ENCODE assay signal across 13 cellular contexts in genomic region chr17:29158096-29158495, GRCh38. TPM values are rescaled to one million over a fixed set of nuclear protein-coding genes. Genes with fewer than 3 reads are reported as not detected.
DNase-seq lines count a peak whose midpoint lies in the region; ATAC-seq, FAIRE-seq and TF ChIP-seq lines count a peak whose summit lies in the region.
"Had no signal": no experiment of that assay in that cellular context is flagged by ENCODE, and none has a peak within 500 bp of the region (broad histone marks: within the 10 kb centered on the region; RNA-seq: fewer than 3 reads in every experiment).

No MANE protein-coding gene starts in this region.

- no peak overlapping the region for H2BK120ac ChIP-seq in neuronal stem cell (ENCODE audit: low read depth, low read length)

- no peak for TF ChIP-seq CTCF in A549 (IDR thresholded peaks at IDR 0.05)
- no peak for TF ChIP-seq CTCF in dorsolateral prefrontal cortex (IDR thresholded peaks at IDR 0.05 in 54 of 56, conservative IDR thresholded peaks at IDR 0.05 in 2 of 56; ENCODE audit: low read depth in 1 of 56, partially characterized antibody in 56 of 56)
- no peak for TF ChIP-seq CTCF in adrenal gland (IDR thresholded peaks at IDR 0.05)

- DNase-seq in A549 (ENCODE audit: low read depth in 1 of 2, low spot score in 1 of 2) (no peak), NCI-H82 treated with DMSO at 0.1 percent for 48 hours (lab: John Stamatoyannopoulos, UW; ENCODE audit: unreplicated experiment) (peak; percentile 20), dorsolateral prefrontal cortex (peak in 1 of 10 donors; percentile 78), neuronal stem cell (ENCODE audit: low spot score) (no peak), middle frontal gyrus (ENCODE audit: extremely low spot score, low spot score) (no peak), adrenal gland (no peak)
- DNase-seq: activated CD4-positive, CD25-positive, alpha-beta regulatory T cell; GOT3; NCI-H1417 treated with DMSO at 0.1 percent for 48 hours; NCI-H748 treated with DMSO at 0.1 percent for 48 hours had no signal

- H3K9ac ChIP-seq in neuronal stem cell (ENCODE audit: low read depth, low read length, poor library complexity): no peak overlapping the region

- H3K9me3 ChIP-seq in A549: no peaks in the 10 kb centered on the region
- H3K9me3 ChIP-seq in neuronal stem cell (replicated peaks in 1 of 2; ENCODE audit: control insufficient read depth in 2 of 2, insufficient read depth in 1 of 2, low read depth in 1 of 2, low read length in 2 of 2): no peaks in the 10 kb centered on the region
- H3K9me3 ChIP-seq in adrenal gland (replicated peaks in 1 of 3): no peaks in the 10 kb centered on the region

- TF ChIP-seq RAD21 in A549 (conservative IDR thresholded peaks at IDR 0.05 in 1 of 2, IDR thresholded peaks at IDR 0.05 in 1 of 2): no peak

- no peak for FAIRE-seq in A549 (lab: Jason Lieb, UNC)

- H2AK5ac ChIP-seq in neuronal stem cell (ENCODE audit: low read depth, low read length): no peak overlapping the region

- H4K8ac ChIP-seq in neuronal stem cell (ENCODE audit: low read depth, low read length): no peak overlapping the region

- no peak overlapping the region for H2BK5ac ChIP-seq in neuronal stem cell (ENCODE audit: low read length)

- peak overlapping the region; percentile 53 to 94; a peak in 5 of 6 replicates for H3K27ac ChIP-seq in A549
- peak overlapping the region in 56 of 59 donors; percentile 58 to 97 (median 93) for H3K27ac ChIP-seq in dorsolateral prefrontal cortex
- H3K27ac ChIP-seq in neuronal stem cell (replicated peaks; ENCODE audit: low read length): no peak overlapping the region
- H3K27ac ChIP-seq in adrenal gland: peak overlapping the region in 1 of 5 donors; percentile 77

- H3K4me1 ChIP-seq in A549: peaks cover 81% of the 10 kb centered on the region
- H3K4me1 ChIP-seq in neuronal stem cell (ENCODE audit: control insufficient read depth in 2 of 2, insufficient read depth in 1 of 2, low read depth in 1 of 2, low read length in 2 of 2): peaks cover 18 to 26% of the 10 kb centered on the region in 2 donors
- peaks cover 18 to 69% of the 10 kb centered on the region in 2 donors for H3K4me1 ChIP-seq in adrenal gland (replicated peaks in 1 of 2)

- no peak overlapping the region for H2BK15ac ChIP-seq in neuronal stem cell (ENCODE audit: low read length)

- H3K4me2 ChIP-seq in A549 (peak overlapping the region; percentile 69), neuronal stem cell (ENCODE audit: insufficient read depth, low read length, poor library complexity, severe bottlenecking) (no peak overlapping the region)

- peak overlapping the region; percentile 17 for H3K23ac ChIP-seq in neuronal stem cell (ENCODE audit: low read depth, low read length, poor library complexity)

- intact Hi-C loops in dorsolateral prefrontal cortex (cut with DNase I): no loop called here
- intact Hi-C loops in adrenal gland (cut with DNase I): no loop called here

- H3K4ac ChIP-seq in neuronal stem cell (ENCODE audit: low read length): no peak overlapping the region

- no peak overlapping the region for H4K91ac ChIP-seq in neuronal stem cell (ENCODE audit: low read depth, low read length, poor library complexity)

- CTCF ChIA-PET in A549 (lab: Yijun Ruan, JAX): interaction anchor here (7.0 to 21.3 kb wide), 2 partner anchors 19 to 60 kb away, joined by 65 to 263 read pairs; partner anchors contain the start of gene MYO18A

- WGBS in A549 (ENCODE audit: missing lambda C conversion rate): 93% methylated on average over 10 of the region's 11 CpGs
- no CpG with 5 or more reads among the region's 11 CpGs for WGBS in neuronal stem cell (ENCODE audit: extremely low coverage in 2 of 2, insufficient read length in 2 of 2, insufficient replicate concordance in 1 of 2), 2 donors
- 79 to 95% (median 83%) methylated on average over 4 to 11 of the region's 11 CpGs for WGBS in adrenal gland, 4 donors

- ATAC-seq in A549 (no peak), GM18511 (IDR thresholded peaks at IDR 0.05; ENCODE audit: unreplicated experiment) (no peak), GM18861 (IDR thresholded peaks at IDR 0.05; ENCODE audit: unreplicated experiment) (no peak)

- TF ChIP-seq EP300 in A549 (IDR thresholded peaks at IDR 0.05): no peak

- H3K36me3 ChIP-seq in neuronal stem cell (replicated peaks in 1 of 2; ENCODE audit: control insufficient read depth in 2 of 2, insufficient read depth in 2 of 2, low read length in 2 of 2) (peaks cover 2 to 8% of the 10 kb centered on the region in 2 donors), adrenal gland (replicated peaks in 1 of 2) (no peaks in the 10 kb centered on the region)

- peaks cover 2% of the 10 kb centered on the region for H3K79me1 ChIP-seq in neuronal stem cell (ENCODE audit: low read depth, low read length)

- no peak overlapping the region for H3K18ac ChIP-seq in neuronal stem cell (ENCODE audit: low read length)

- TF ChIP-seq POLR2A in A549 (IDR thresholded peaks at IDR 0.05; ENCODE audit: low read length) (no peak), adrenal gland (IDR thresholded peaks at IDR 0.05) (no peak)

- H3K27me3 ChIP-seq in dorsolateral prefrontal cortex: no peaks in the 10 kb centered on the region
- H3K27me3 ChIP-seq in neuronal stem cell (ENCODE audit: control insufficient read depth in 3 of 3, insufficient read depth in 3 of 3, low read depth in 1 of 3, low read length in 3 of 3): no peaks in the 10 kb centered on the region
- no peaks in the 10 kb centered on the region for H3K27me3 ChIP-seq in adrenal gland

- no peak overlapping the region for H2AFZ ChIP-seq in neuronal stem cell (ENCODE audit: low read length)

- no peak overlapping the region for H2BK12ac ChIP-seq in neuronal stem cell (ENCODE audit: low read length)

- H3K14ac ChIP-seq in neuronal stem cell (ENCODE audit: low read length): no peak overlapping the region

- POLR2A ChIA-PET in A549 (lab: Yijun Ruan, JAX): no interaction called here

- H3K4me3 ChIP-seq in A549 (no peak overlapping the region), dorsolateral prefrontal cortex (peak overlapping the region in 17 of 59 donors; percentile 10 to 38 (median 22)), neuronal stem cell (ENCODE audit: low read length in 2 of 2) (no peak overlapping the region), adrenal gland (no peak overlapping the region)
- H3K4me3 ChIP-seq: skin epidermis had no signal

TF ChIP-seq in A549, 52 proteins besides CTCF, POLR2A, EP300 and RAD21 (continues in another document):
- no peak for TF ChIP-seq SMC3 (IDR thresholded peaks at IDR 0.05)
- no peak for TF ChIP-seq PHF8 (IDR thresholded peaks at IDR 0.05; ENCODE audit: borderline replicate concordance, low read depth)
- no peak for TF ChIP-seq FOXS1 (CRISPR knock-in tag; IDR thresholded peaks at IDR 0.05)
- no peak for TF ChIP-seq CBX2 (IDR thresholded peaks at IDR 0.05; ENCODE audit: borderline replicate concordance, low read depth)
- no peak for TF ChIP-seq BCL3 (IDR thresholded peaks at IDR 0.05)
- TF ChIP-seq HMGXB4 (CRISPR knock-in tag; IDR thresholded peaks at IDR 0.05; ENCODE audit: borderline replicate concordance): no peak
- TF ChIP-seq ZC3H11A (IDR thresholded peaks at IDR 0.05): no peak
- no peak for TF ChIP-seq EHMT2 (IDR thresholded peaks at IDR 0.05; ENCODE audit: low read depth)
- no peak for TF ChIP-seq MYC (IDR thresholded peaks at IDR 0.05; ENCODE audit: borderline replicate concordance, low read length)
- TF ChIP-seq ZFP36 (IDR thresholded peaks at IDR 0.05; ENCODE audit: borderline replicate concordance, partially characterized antibody): no peak
- no peak for TF ChIP-seq ELK1 (IDR thresholded peaks at IDR 0.05; ENCODE audit: low read depth, low read length)

RNA-seq across cellular contexts. Expression of gene MYO18A, which starts 22.1 kb away (rescaled TPM):
- polyA plus RNA-seq in A549 (2011; rRNA removed) (12.3 and 26.3 TPM in 2 replicates), A549 (2017; fragmentation: RNase III; extraction: RNeasy Plus Mini Kit Qiagen cat#74134 plus additional on column Dnase treatment) (22.4 to 29.7 TPM (median 28.4 TPM) in 3 replicates), adrenal gland (10 to 100 TPM; 24.7 to 95.6 (median 42.3) TPM)
- 8.3 and 9.9 TPM in 2 replicates for polyA plus RNA-seq in A549 (2012; cell fraction: cytosol; rRNA removed)
- 37.5 and 46.4 TPM in 2 replicates for polyA plus RNA-seq in A549 (2012; cell fraction: nucleus; rRNA removed)
- 47.9 and 52.2 TPM in 2 replicates for polyA minus RNA-seq in A549 (2011; rRNA and poly(A)+ RNA removed)
- total RNA-seq in dorsolateral prefrontal cortex (100 to 1,000 TPM in 118 of 120 experiments, 10 to 100 TPM in 2; 93.9 to 275 (median 143) TPM), adrenal gland (10 to 100 TPM; 27.0 to 59.0 (median 40.9) TPM)
- 12.3 TPM for polyA plus RNA-seq in neuronal stem cell (2013, experiment 1 of 2)
- 12.3 TPM for polyA plus RNA-seq in neuronal stem cell (2013, experiment 2 of 2)
